ENCODE assay signal across 13 cellular contexts in genomic region chr7:78323118-78323517, GRCh38.
DNase-seq lines count a peak whose midpoint lies in the region; TF ChIP-seq lines count a peak whose summit lies in the region.
"Had no signal": no experiment of that assay in that cellular context is flagged by ENCODE, and none has a peak within 500 bp of the region (broad histone marks: within the 10 kb centered on the region; RNA-seq: fewer than 3 reads in every experiment).

No MANE protein-coding gene starts in this region.

- no peak for TF ChIP-seq POLR2A in sigmoid colon (IDR thresholded peaks at IDR 0.05)
- TF ChIP-seq POLR2A in suprapubic skin (IDR thresholded peaks at IDR 0.05): no peak

- peak overlapping the region; percentile 44; the same call in 1 of the 2 replicates for H3K27ac Mint-ChIP-seq in HFFc6
- H3K27ac Mint-ChIP-seq in activated CD4-positive, alpha-beta T cell treated with anti-CD3 and anti-CD28 coated beads, Interleukin-2, amount 10 ng/mL, durations not matched to agents 24 days and 14 days: no peak overlapping the region
- H3K27ac Mint-ChIP-seq: CD4-positive, alpha-beta T cell had no signal

- CTCF ChIA-PET in BJ (lab: Yijun Ruan, JAX): no interaction called here

- TF ChIP-seq EP300 in sigmoid colon (IDR thresholded peaks at IDR 0.05) (no peak), suprapubic skin (IDR thresholded peaks at IDR 0.05) (no peak)

- H3K27me3 Mint-ChIP-seq in HFFc6 (ENCODE audit: insufficient read depth): no peaks in the 10 kb centered on the region
- H3K27me3 Mint-ChIP-seq in activated CD4-positive, alpha-beta T cell treated with anti-CD3 and anti-CD28 coated beads, Interleukin-2, amount 10 ng/mL, durations not matched to agents 24 days and 14 days: no peaks in the 10 kb centered on the region
- H3K27me3 Mint-ChIP-seq: CD4-positive, alpha-beta T cell had no signal

- H3K27me3 ChIP-seq in BJ (ENCODE audit: control insufficient read depth, insufficient read depth, low read length): no peaks in the 10 kb centered on the region
- H3K27me3 ChIP-seq in sigmoid colon: no peaks in the 10 kb centered on the region
- H3K27me3 ChIP-seq in suprapubic skin: no peaks in the 10 kb centered on the region
- H3K27me3 ChIP-seq: BLaER1 treated with 17β-estradiol and CSF1 and Interleukin-3, amounts not matched to agents 10 nM and 100 nM had no signal

- no peaks in the 10 kb centered on the region for H3K9me3 ChIP-seq in sigmoid colon
- no peaks in the 10 kb centered on the region for H3K9me3 ChIP-seq in suprapubic skin
- H3K9me3 ChIP-seq: BLaER1 treated with 17β-estradiol and CSF1 and Interleukin-3, amounts not matched to agents 10 nM and 100 nM had no signal

- peak; percentile 60 for DNase-seq in BJ (ENCODE audit: low read depth)
- peak; percentile 56 for DNase-seq in HFFc6
- DNase-seq in astrocyte of the hippocampus (ENCODE audit: low read depth, low spot score): peak; percentile 4
- DNase-seq in sigmoid colon: no peak
- no peak for DNase-seq in effector CD8-positive, alpha-beta T cell (lab: John Stamatoyannopoulos, UW)
- DNase-seq in activated CD4-positive, alpha-beta T cell treated with anti-CD3 and anti-CD28 coated beads, Interleukin-2, amount 10 ng/mL, durations not matched to agents 24 days and 14 days: no peak
- DNase-seq in suprapubic skin (ENCODE audit: low spot score in 2 of 2): no peak
- DNase-seq: AML-193; CD4-positive, alpha-beta T cell; DMS79; GDM1 had no signal

- WGBS in sigmoid colon, 2 donors: 36 to 64% methylated on average over 1 of the region's 1 CpG
- 28% methylated on average over 1 of the region's 1 CpG for WGBS in suprapubic skin

- peaks cover 4% of the 10 kb centered on the region; the same call in 1 of the 2 replicates for H3K36me3 Mint-ChIP-seq in HFFc6 (ENCODE audit: low read depth)
- no peaks in the 10 kb centered on the region for H3K36me3 Mint-ChIP-seq in activated CD4-positive, alpha-beta T cell treated with anti-CD3 and anti-CD28 coated beads, Interleukin-2, amount 10 ng/mL, durations not matched to agents 24 days and 14 days (ENCODE audit: low read depth)

- H3K4me3 ChIP-seq in BJ (ENCODE audit: low read depth, low read length) (no peak overlapping the region), sigmoid colon (no peak overlapping the region), suprapubic skin (no peak overlapping the region)
- H3K4me3 ChIP-seq: BLaER1 treated with 17β-estradiol and CSF1 and Interleukin-3, amounts not matched to agents 10 nM and 100 nM had no signal

- no peaks in the 10 kb centered on the region; the same call in 1 of the 2 replicates for H3K9me3 Mint-ChIP-seq in HFFc6
- no peaks in the 10 kb centered on the region for H3K9me3 Mint-ChIP-seq in activated CD4-positive, alpha-beta T cell treated with anti-CD3 and anti-CD28 coated beads, Interleukin-2, amount 10 ng/mL, durations not matched to agents 24 days and 14 days
- H3K9me3 Mint-ChIP-seq: CD4-positive, alpha-beta T cell had no signal

- intact Hi-C loops in sigmoid colon (cut with DNase I): no loop called here
- intact Hi-C loops in activated CD4-positive, alpha-beta T cell treated with anti-CD3 and anti-CD28 coated beads, Interleukin-2, amount 10 ng/mL, durations not matched to agents 24 days and 14 days (cut with micrococcal nuclease): no loop called here

- peaks cover 20% of the 10 kb centered on the region for H3K4me1 Mint-ChIP-seq in HFFc6 (ENCODE audit: low read depth)
- no peaks in the 10 kb centered on the region for H3K4me1 Mint-ChIP-seq in activated CD4-positive, alpha-beta T cell treated with anti-CD3 and anti-CD28 coated beads, Interleukin-2, amount 10 ng/mL, durations not matched to agents 24 days and 14 days

- no peak overlapping the region for H3K27ac ChIP-seq in sigmoid colon
- H3K27ac ChIP-seq in suprapubic skin: no peak overlapping the region
- H3K27ac ChIP-seq: BLaER1 treated with 17β-estradiol and CSF1 and Interleukin-3, amounts not matched to agents 10 nM and 100 nM; HL-60 had no signal

- TF ChIP-seq CTCF in BJ (IDR thresholded peaks at IDR 0.05; ENCODE audit: insufficient read depth, low read depth, low read length): no peak
- no peak for TF ChIP-seq CTCF in HFFc6 (IDR thresholded peaks at IDR 0.05)
- no peak for TF ChIP-seq CTCF in sigmoid colon (IDR thresholded peaks at IDR 0.05)
- no peak for TF ChIP-seq CTCF in suprapubic skin (IDR thresholded peaks at IDR 0.05)

- H3K36me3 ChIP-seq in BJ (ENCODE audit: control insufficient read depth, insufficient read depth, low read length): no peaks in the 10 kb centered on the region
- no peaks in the 10 kb centered on the region for H3K36me3 ChIP-seq in sigmoid colon
- H3K36me3 ChIP-seq in suprapubic skin: no peaks in the 10 kb centered on the region
- H3K36me3 ChIP-seq: BLaER1 treated with 17β-estradiol and CSF1 and Interleukin-3, amounts not matched to agents 10 nM and 100 nM had no signal

- POLR2A ChIA-PET in BJ (lab: Charles Lee): no interaction called here

- H3K4me1 ChIP-seq in sigmoid colon (peaks cover 0 to 5% (median 0%) of the 10 kb centered on the region in 4 donors), suprapubic skin (peaks cover 2% of the 10 kb centered on the region)
- H3K4me1 ChIP-seq: BLaER1 treated with 17β-estradiol and CSF1 and Interleukin-3, amounts not matched to agents 10 nM and 100 nM had no signal

- no peak overlapping the region; the same call in 1 of the 2 replicates for H3K4me3 Mint-ChIP-seq in HFFc6
- H3K4me3 Mint-ChIP-seq in activated CD4-positive, alpha-beta T cell treated with anti-CD3 and anti-CD28 coated beads, Interleukin-2, amount 10 ng/mL, durations not matched to agents 24 days and 14 days: no peak overlapping the region
- H3K4me3 Mint-ChIP-seq: CD4-positive, alpha-beta T cell had no signal

Comparison
In these comparisons a context has a peak if more than half of its experiments do, and no peak if none do; other contexts are left out.
1. DNase-seq: peak in BJ (single experiment), HFFc6 (single experiment) and astrocyte of the hippocampus (single experiment); none in sigmoid colon (single experiment), effector CD8-positive, alpha-beta T cell (single experiment), activated CD4-positive, alpha-beta T cell treated with anti-CD3 and anti-CD28 coated beads, Interleukin-2, amount 10 ng/mL, durations not matched to agents 24 days and 14 days (single experiment) and suprapubic skin (0 of 2).